In the genomic region with DNA sequence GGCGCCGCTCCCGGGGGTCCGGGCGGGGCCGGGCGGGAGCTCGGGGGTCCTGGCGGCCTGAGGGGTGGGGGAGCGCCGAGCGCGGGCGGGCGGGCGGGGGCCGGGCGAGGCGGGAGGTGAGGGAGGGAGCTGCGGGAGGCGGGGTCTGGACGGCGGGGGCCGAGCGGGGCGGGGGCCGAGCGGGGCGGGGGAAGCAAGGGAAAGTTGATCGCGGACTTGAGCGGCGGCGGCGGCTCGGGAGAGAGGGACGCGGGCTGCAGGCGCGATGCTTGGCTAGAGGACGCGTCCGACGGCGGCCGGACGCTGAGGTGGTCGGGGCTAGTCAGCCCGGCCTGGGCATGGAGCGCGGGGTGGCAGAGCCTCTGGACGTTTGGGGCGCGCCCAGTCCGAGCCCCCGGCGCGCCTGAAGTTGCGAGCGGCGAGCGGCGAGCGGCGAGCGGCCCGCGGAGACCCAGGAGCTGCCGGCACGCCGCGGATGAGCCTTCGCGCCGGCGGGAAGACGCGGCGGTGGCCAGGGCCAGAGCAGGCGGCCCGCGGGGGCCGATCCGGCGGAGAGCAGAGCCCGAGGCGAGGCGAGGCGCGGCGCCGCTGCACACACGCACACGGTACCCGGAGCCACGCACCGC, we compare ENCODE assay signal across 8 cellular contexts. TPM values are rescaled to one million over a fixed set of nuclear protein-coding genes. Genes with fewer than 3 reads are reported as not detected.
DNase-seq lines count a peak whose midpoint lies in the region; ATAC-seq lines count a peak whose summit lies in the region.

A gene (plus strand): TSS at position 207 of the 626 bp plus-strand sequence. CDS start 42,912 bp downstream, outside the sequence.

- peak; percentile 6 for DNase-seq in activated naive CD4-positive, alpha-beta T cell treated with Interleukin-2 at 50 U/mL for 16 hours
- no peak for DNase-seq in activated naive CD4-positive, alpha-beta T cell treated with anti-CD3 and anti-CD28 coated beads, Interleukin-2, amount 50 U/mL, for 16 hours
- no peak for DNase-seq in activated CD8-positive, alpha-beta T cell treated with anti-CD3 and anti-CD28 coated beads, Interleukin-2, amount 10 ng/mL, durations not matched to agents 7 days and 5 days
- DNase-seq in iPS DF 6.9 (ENCODE audit: low read depth, low spot score): no peak
- DNase-seq in effector CD4-positive, alpha-beta T cell: no peak

- no peak within 1 kb of the TSS for H3K27ac Mint-ChIP-seq in activated CD8-positive, alpha-beta T cell treated with anti-CD3 and anti-CD28 coated beads, Interleukin-2, amount 10 ng/mL, durations not matched to agents 7 days and 5 days

- H3K9me3 ChIP-seq in iPS DF 6.9 (ENCODE audit: control insufficient read depth, insufficient read depth, low read length): no peaks in the 10 kb centered on the region

- H3K36me3 Mint-ChIP-seq in activated CD8-positive, alpha-beta T cell treated with anti-CD3 and anti-CD28 coated beads, Interleukin-2, amount 10 ng/mL, durations not matched to agents 7 days and 5 days (ENCODE audit: low read depth): no peaks in the 10 kb centered on the region

- H3K4me1 ChIP-seq in iPS DF 6.9 (ENCODE audit: control insufficient read depth, insufficient read depth, low read length): peaks cover 11% of the 10 kb centered on the region

- peaks cover 27% of the 10 kb centered on the region for H3K27me3 ChIP-seq in iPS DF 6.9 (ENCODE audit: control insufficient read depth, insufficient read depth, low read length)

- peak within 1 kb of the TSS; percentile 64; the same call in 1 of the 2 replicates for H3K4me3 ChIP-seq in iPS DF 6.9 (ENCODE audit: low read length)
- H3K4me3 ChIP-seq in skin epidermis: peak within 1 kb of the TSS; percentile 17 to 49 (median 34)

- H3K36me3 ChIP-seq in iPS DF 6.9 (ENCODE audit: control insufficient read depth, insufficient read depth, low read length): no peaks in the 10 kb centered on the region

- H3K27me3 Mint-ChIP-seq in activated CD8-positive, alpha-beta T cell treated with anti-CD3 and anti-CD28 coated beads, Interleukin-2, amount 10 ng/mL, durations not matched to agents 7 days and 5 days (ENCODE audit: low read depth): peaks cover 62% of the 10 kb centered on the region

- H3K27ac ChIP-seq in iPS DF 6.9 (ENCODE audit: low read length): no peak within 1 kb of the TSS
- peak within 1 kb of the TSS in 3 of 21 experiments; percentile 21 to 47 (median 32) for H3K27ac ChIP-seq in skin epidermis

- peak; percentile 38 for ATAC-seq in activated CD8-positive, alpha-beta T cell treated with anti-CD3 and anti-CD28 coated beads, Interleukin-2, amount 10 ng/mL, durations not matched to agents 7 days and 5 days
- ATAC-seq in GM21423 (IDR thresholded peaks at IDR 0.05; ENCODE audit: unreplicated experiment) (no peak), GM21576 (IDR thresholded peaks at IDR 0.05; ENCODE audit: unreplicated experiment) (no peak)

- no peaks in the 10 kb centered on the region for H3K9me3 Mint-ChIP-seq in activated CD8-positive, alpha-beta T cell treated with anti-CD3 and anti-CD28 coated beads, Interleukin-2, amount 10 ng/mL, durations not matched to agents 7 days and 5 days (ENCODE audit: insufficient read depth)

- POLR2A ChIA-PET in activated CD8-positive, alpha-beta T cell treated with anti-CD3 and anti-CD28 coated beads, Interleukin-2, amount 10 ng/mL, durations not matched to agents 7 days and 5 days (lab: Charles Lee): no interaction called here

- CTCF ChIA-PET in activated CD8-positive, alpha-beta T cell treated with anti-CD3 and anti-CD28 coated beads, Interleukin-2, amount 10 ng/mL, durations not matched to agents 7 days and 5 days (lab: Charles Lee): interaction anchor here (0.9 to 2.7 kb wide), 5 partner anchors 12 to 311 kb away, joined by 3 to 9 read pairs (median 8); no protein-coding TSS in a partner anchor

- no CpG with 5 or more reads among the region's 97 CpGs for WGBS in iPS DF 6.9 (ENCODE audit: insufficient coverage, insufficient read length)

- H3K4me1 Mint-ChIP-seq in activated CD8-positive, alpha-beta T cell treated with anti-CD3 and anti-CD28 coated beads, Interleukin-2, amount 10 ng/mL, durations not matched to agents 7 days and 5 days (ENCODE audit: low read depth): peaks cover 6% of the 10 kb centered on the region

- peak within 1 kb of the TSS; percentile 26 for H3K4me3 Mint-ChIP-seq in activated CD8-positive, alpha-beta T cell treated with anti-CD3 and anti-CD28 coated beads, Interleukin-2, amount 10 ng/mL, durations not matched to agents 7 days and 5 days

RNA-seq across cellular contexts. Expression of the gene that starts here (rescaled TPM):
- total RNA-seq in activated CD8-positive, alpha-beta T cell treated with anti-CD3 and anti-CD28 coated beads, Interleukin-2, amount 10 ng/mL, durations not matched to agents 7 days and 5 days: 1 to 10 TPM; 4.7 to 4.9 TPM
